ENCODE assay signal across 20 cellular contexts in the genomic region with DNA sequence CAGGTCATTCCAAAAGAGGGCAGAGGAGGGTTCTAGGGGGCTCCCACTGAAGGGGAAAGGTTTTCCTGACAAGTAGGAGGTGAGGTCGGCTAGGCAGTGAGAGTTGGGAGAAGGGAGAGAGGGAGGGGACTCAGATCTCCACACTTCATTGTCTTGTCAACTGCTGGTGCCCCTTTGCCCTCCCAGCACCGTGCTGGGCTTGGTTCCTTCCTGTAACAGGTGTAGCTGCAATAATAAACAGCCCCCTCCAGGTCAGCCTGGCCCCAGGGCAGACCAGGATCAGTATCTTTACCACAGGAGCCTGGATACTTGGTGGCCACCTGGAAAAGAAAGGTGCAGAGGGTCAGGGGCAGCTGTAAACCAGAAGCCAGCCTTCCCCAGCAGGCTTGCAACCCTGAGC. TPM values are rescaled to one million over a fixed set of nuclear protein-coding genes. Genes with fewer than 3 reads are reported as not detected.
"Had no signal": no experiment of that assay in that cellular context is flagged by ENCODE, and none has a peak within 500 bp of the region (broad histone marks: within the 10 kb centered on the region; RNA-seq: fewer than 3 reads in every experiment).

No MANE protein-coding gene starts in this region.

- H3K27me3 ChIP-seq: colonic mucosa, hepatocyte, ovary, right atrium auricular region, upper lobe of left lung, uterus had no signal

- H3K9me3 ChIP-seq: colonic mucosa, ovary, right atrium auricular region, upper lobe of left lung, uterus had no signal

- H3K27ac ChIP-seq: colonic mucosa, hepatocyte, ovary, right atrium auricular region had no signal

- H3K36me3 ChIP-seq: colonic mucosa, ovary, right atrium auricular region, upper lobe of left lung, uterus had no signal

- H3K4me3 ChIP-seq: colonic mucosa, hepatocyte, lung, ovary, right atrium auricular region, upper lobe of left lung, uterus had no signal

- DNase-seq: colonic mucosa; effector CD8-positive, alpha-beta T cell; foreskin melanocyte; head of caudate nucleus; kidney; left colon; left ventricle myocardium superior; mesenchymal stem cell; midbrain; nucleus accumbens; ovary; small intestine; stimulated activated CD4-positive, alpha-beta T cell treated with anti-CD3 and anti-CD28 coated beads, Interleukin-12 subunit alpha, Interleukin-12 subunit beta, amount 100 ng/mL, for 4 hours; stimulated activated naive CD4-positive, alpha-beta T cell treated with Interleukin-2 at 50 U/mL for 16 hours; upper lobe of left lung; uterus had no signal

- ATAC-seq: left colon, left ventricle myocardium superior had no signal

RNA-seq across cellular contexts. Expression of gene ACOX2, which starts 48.0 kb away (rescaled TPM):
- polyA plus RNA-seq: neural cell had no signal
